ENCODE assay signal across 1 cellular context in the genomic region with DNA sequence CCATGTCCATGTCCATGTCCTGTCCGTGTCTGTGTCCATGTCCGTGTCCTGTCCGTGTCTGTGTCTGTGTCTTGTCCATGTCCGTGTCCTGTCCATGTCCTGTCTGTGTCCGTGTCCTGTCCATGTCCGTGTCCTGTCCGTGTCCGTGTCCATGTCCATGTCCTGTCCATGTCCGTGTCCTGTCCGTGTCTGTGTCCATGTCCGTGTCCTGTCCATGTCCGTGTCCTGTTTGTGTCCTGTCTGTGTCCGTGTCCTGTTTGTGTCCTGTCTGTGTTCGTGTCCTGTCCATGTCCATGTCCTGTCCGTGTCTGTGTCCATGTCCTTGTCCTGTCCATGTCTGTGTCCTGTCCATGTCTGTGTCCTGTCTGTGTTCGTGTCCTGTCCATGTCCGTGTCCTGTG.
TF ChIP-seq lines count a peak whose summit lies in the region.

No MANE protein-coding gene starts in this region.

TF ChIP-seq in HEK293T, 16 proteins besides CTCF, POLR2A, EP300 and RAD21 (continued from another document):
- TF ChIP-seq, protein P1, sequence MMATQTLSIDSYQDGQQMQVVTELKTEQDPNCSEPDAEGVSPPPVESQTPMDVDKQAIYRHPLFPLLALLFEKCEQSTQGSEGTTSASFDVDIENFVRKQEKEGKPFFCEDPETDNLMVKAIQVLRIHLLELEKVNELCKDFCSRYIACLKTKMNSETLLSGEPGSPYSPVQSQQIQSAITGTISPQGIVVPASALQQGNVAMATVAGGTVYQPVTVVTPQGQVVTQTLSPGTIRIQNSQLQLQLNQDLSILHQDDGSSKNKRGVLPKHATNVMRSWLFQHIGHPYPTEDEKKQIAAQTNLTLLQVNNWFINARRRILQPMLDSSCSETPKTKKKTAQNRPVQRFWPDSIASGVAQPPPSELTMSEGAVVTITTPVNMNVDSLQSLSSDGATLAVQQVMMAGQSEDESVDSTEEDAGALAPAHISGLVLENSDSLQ (IDR thresholded peaks at IDR 0.05) = no peak
- TF ChIP-seq BHLHE40 (IDR thresholded peaks at IDR 0.05; ENCODE audit: borderline replicate concordance) = no peak
- TF ChIP-seq FOXK2 (IDR thresholded peaks at IDR 0.05) = no peak
- no peak for TF ChIP-seq SP1 (IDR thresholded peaks at IDR 0.05)
- TF ChIP-seq FOXM1 (IDR thresholded peaks at IDR 0.05; ENCODE audit: borderline replicate concordance) = no peak
- no peak for TF ChIP-seq NFRKB (IDR thresholded peaks at IDR 0.05)
- TF ChIP-seq TARDBP (IDR thresholded peaks at IDR 0.05) = no peak
- no peak for TF ChIP-seq ZNF384 (IDR thresholded peaks at IDR 0.05)
- no peak for TF ChIP-seq CTBP1 (IDR thresholded peaks at IDR 0.05; ENCODE audit: borderline replicate concordance)
- TF ChIP-seq ARNT (IDR thresholded peaks at IDR 0.05) = no peak
- no peak for TF ChIP-seq ELF4 (IDR thresholded peaks at IDR 0.05)
- no peak for TF ChIP-seq LEF1 (IDR thresholded peaks at IDR 0.05; ENCODE audit: borderline replicate concordance)
